Comparison of ENCODE assay signal across 1 cellular context in the genomic region with DNA sequence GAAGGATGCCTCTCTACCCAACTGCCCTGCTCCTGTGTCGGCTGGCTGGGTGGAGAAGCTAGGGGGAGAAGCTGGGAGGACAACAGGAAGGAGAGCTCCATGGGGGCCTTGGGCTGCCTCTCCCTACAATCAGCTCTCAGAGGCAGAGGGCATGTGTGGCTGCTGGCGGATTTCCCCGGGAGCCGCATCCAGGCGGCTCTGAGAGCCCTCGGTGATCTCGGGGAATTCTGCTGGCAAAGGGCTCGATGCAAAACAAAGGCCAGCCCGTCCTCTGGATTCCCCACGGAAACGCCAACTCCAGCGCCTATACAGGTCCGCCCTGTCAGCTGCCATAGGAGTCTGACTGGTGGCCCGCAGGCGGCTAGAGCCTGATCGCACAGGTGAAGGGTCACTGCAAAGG.
TF ChIP-seq lines count a peak whose summit lies in the region.

No MANE protein-coding gene starts in this region.

TF ChIP-seq in SK-N-SH, 30 proteins besides CTCF, POLR2A, EP300 and RAD21 (continued from another document):
- TF ChIP-seq RXRA (IDR thresholded peaks at IDR 0.05; ENCODE audit: borderline replicate concordance, low read depth) (no peak), CHD2 (IDR thresholded peaks at IDR 0.05; ENCODE audit: low read length, partially characterized antibody) (no peak), MEF2A (IDR thresholded peaks at IDR 0.05; ENCODE audit: borderline replicate concordance, low read depth) (no peak), REST (IDR thresholded peaks at IDR 0.05; ENCODE audit: low read depth, low read length) (no peak), POLR2AphosphoS5 (IDR thresholded peaks at IDR 0.05; ENCODE audit: low read depth, low read length) (no peak), NFIC (IDR thresholded peaks at IDR 0.05; ENCODE audit: borderline replicate concordance) (no peak), SMC3 (IDR thresholded peaks at IDR 0.05; ENCODE audit: low read depth, low read length) (no peak)
TF ChIP-seq in SK-N-SH: peak in this region for 0.
